In the genomic region with DNA sequence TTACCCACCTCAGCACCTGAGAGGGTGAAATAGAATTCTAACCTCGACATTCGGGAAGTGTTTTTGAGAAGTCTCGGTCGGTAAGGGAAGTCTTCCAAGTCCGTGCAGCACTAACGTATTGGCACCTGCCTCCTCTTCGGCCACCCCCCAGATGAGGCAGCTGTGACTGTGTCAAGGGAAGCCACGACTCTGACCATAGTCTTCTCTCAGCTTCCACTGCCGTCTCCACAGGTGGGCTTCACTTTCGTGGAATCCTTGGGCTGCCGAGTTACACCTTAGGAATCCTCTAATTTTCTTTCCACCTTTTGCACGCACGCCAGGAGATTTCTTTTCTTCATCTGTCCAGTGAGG, we compare ENCODE assay signal across 8 cellular contexts. TPM values are rescaled to one million over a fixed set of nuclear protein-coding genes. Genes with fewer than 3 reads are reported as not detected.
DNase-seq lines count a peak whose midpoint lies in the region; ATAC-seq and TF ChIP-seq lines count a peak whose summit lies in the region.

No MANE protein-coding gene starts in this region.

- H3K4me3 ChIP-seq in GM23248 (peak overlapping the region; percentile 86), coronary artery (peak overlapping the region; percentile 96), mucosa of descending colon (peak overlapping the region; percentile 67)

- H3K9me2 ChIP-seq in GM23248 (ENCODE audit: insufficient read depth) = no peaks in the 10 kb centered on the region

- in situ Hi-C loops in GM23248 (cut with MboI) = no loop called here

- peak overlapping the region; percentile 76 for H2AFZ ChIP-seq in GM23248

- TF ChIP-seq CTCF in coronary artery (IDR thresholded peaks at IDR 0.05) (peak; percentile 5), mucosa of descending colon (IDR thresholded peaks at IDR 0.05) (no peak)

- ATAC-seq in mucosa of descending colon = peak; percentile 43

- intact Hi-C loops in mucosa of descending colon (cut with DNase I, micrococcal nuclease) = no loop called here
- intact Hi-C loops in posterior vena cava (cut with DNase I) = no loop called here

- H3K27me3 ChIP-seq in GM23248 (replicated peaks; ENCODE audit: insufficient read depth) = no peaks in the 10 kb centered on the region

- H3F3A ChIP-seq in GM23248 (ENCODE audit: insufficient read depth) = peaks cover 22% of the 10 kb centered on the region

- H3K27ac ChIP-seq in GM23248 (no peak overlapping the region), coronary artery (peak overlapping the region; percentile 82 to 98)

- H3K4me1 ChIP-seq in GM23248 (ENCODE audit: insufficient read depth) (peaks cover 6% of the 10 kb centered on the region; the same call in 1 of the 2 replicates), mucosa of descending colon (ENCODE audit: low read depth) (peaks cover 13% of the 10 kb centered on the region)

- peak overlapping the region; percentile 89 for H3K4me2 ChIP-seq in GM23248 (ENCODE audit: unreplicated experiment)

- peaks cover 26% of the 10 kb centered on the region for H3K79me2 ChIP-seq in GM23248 (ENCODE audit: insufficient read depth)

- WGBS in GM23248 (ENCODE audit: low coverage in 1 of 2, low lambda C conversion rate in 2 of 2, missing lambda C conversion rate in 2 of 2), 2 experiments = 1 to 2% methylated on average over 13 of the region's 13 CpGs

- H3K9ac ChIP-seq in GM23248 = peak overlapping the region; percentile 92

- H3K36me3 ChIP-seq in GM23248 (ENCODE audit: low read depth) (peaks cover 13% of the 10 kb centered on the region), mucosa of descending colon (ENCODE audit: low read depth) (no peaks in the 10 kb centered on the region)

- DNase-seq in DMS53 treated with DMSO at 0.1 percent for 48 hours (lab: John Stamatoyannopoulos, UW; ENCODE audit: unreplicated experiment) (peak; percentile 15), GM23248 (peak; percentile 45), NCI-H69 (lab: John Stamatoyannopoulos, UW) (peak; percentile 76), coronary artery (ENCODE audit: low spot score) (no peak), mucosa of descending colon (no peak), NCI-H510A treated with DMSO at 0.1 percent for 48 hours (lab: John Stamatoyannopoulos, UW) (no peak), posterior vena cava (ENCODE audit: low spot score) (no peak), NCI-H82 (lab: John Stamatoyannopoulos, UW) (no peak)

- H3K9me3 ChIP-seq in GM23248 (ENCODE audit: low read depth) (no peaks in the 10 kb centered on the region), mucosa of descending colon (no peaks in the 10 kb centered on the region)

- no peaks in the 10 kb centered on the region for H4K20me1 ChIP-seq in GM23248 (ENCODE audit: insufficient read depth)

RNA-seq across cellular contexts. Expression of gene CCNDBP1, which starts 0.8 kb away (rescaled TPM):
- 87.9 and 92.3 TPM in 2 replicates for total RNA-seq in GM23248 (2014; rRNA removed; shearing (Covaris generic))
- polyA plus RNA-seq in GM23248 (2016; fragmentation: Nextera tagmentation; extraction: Ambion mirVana) = 100 and 104 TPM in 2 replicates
- 10 to 100 TPM; 45.5 to 75.2 (median 54.6) TPM for total RNA-seq in mucosa of descending colon
- total RNA-seq in posterior vena cava = 10 to 100 TPM; 49.6 to 52.6 TPM

RNA-seq across cellular contexts. Expression of gene EPB42, which starts 34.8 kb away (rescaled TPM):
- not detected in 2 replicates for total RNA-seq in GM23248 (2014; rRNA removed; shearing (Covaris generic))
- not detected in 2 replicates for polyA plus RNA-seq in GM23248 (2016; fragmentation: Nextera tagmentation; extraction: Ambion mirVana)
- total RNA-seq in mucosa of descending colon = not detected
- total RNA-seq in posterior vena cava = under 1 TPM; 0.43 to 0.65 TPM

RNA-seq across cellular contexts. Expression of gene TMEM62, which starts 52.6 kb away (rescaled TPM):
- total RNA-seq in GM23248 (2014; rRNA removed; shearing (Covaris generic)) = 5.9 and 11.2 TPM in 2 replicates
- polyA plus RNA-seq in GM23248 (2016; fragmentation: Nextera tagmentation; extraction: Ambion mirVana) = 6.5 and 8.2 TPM in 2 replicates
- 10 to 100 TPM; 26.8 to 43.7 (median 34.9) TPM for total RNA-seq in mucosa of descending colon
- 10 to 100 TPM; 16.0 to 17.3 TPM for total RNA-seq in posterior vena cava

Comparison
In these comparisons a context has a peak if more than half of its experiments do, and no peak if none do; other contexts are left out.
1. DNase-seq: peak in DMS53 treated with DMSO at 0.1 percent for 48 hours (single experiment), GM23248 (single experiment) and NCI-H69 (single experiment); none in coronary artery (single experiment), mucosa of descending colon (0 of 3), NCI-H510A treated with DMSO at 0.1 percent for 48 hours (single experiment), posterior vena cava (single experiment) and NCI-H82 (single experiment).
2. Peak in every context shown above with its lines, with median percentiles within 50 percentile points of each other: H3K4me3 ChIP-seq.